Comparison of ENCODE assay signal across 27 cellular contexts in the genomic region with DNA sequence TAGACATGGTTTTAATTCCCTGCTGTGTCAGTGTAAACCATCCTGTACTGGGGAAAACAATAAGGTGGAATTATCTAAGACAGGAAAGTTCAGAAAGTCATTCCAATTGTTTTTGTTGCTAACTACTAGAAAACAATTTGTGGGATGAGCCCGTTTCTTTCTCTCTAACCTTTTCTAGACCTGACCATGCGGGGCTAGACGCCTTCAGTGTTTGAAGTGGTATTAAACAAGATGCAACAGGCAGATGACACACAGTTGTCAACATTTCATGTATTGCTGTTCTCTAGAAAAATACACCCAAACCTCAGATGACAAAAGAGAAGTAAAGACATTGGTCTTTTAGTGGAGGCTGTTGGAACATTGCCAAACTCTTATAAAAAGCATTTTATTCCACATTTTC.
A peak's percentile ranks its signal among the peaks of the same experiment; 100 is the strongest.
DNase-seq lines count a peak whose midpoint lies in the region; ATAC-seq, FAIRE-seq and TF ChIP-seq lines count a peak whose summit lies in the region.
"Had no signal": no experiment of that assay in that cellular context is flagged by ENCODE, and none has a peak within 500 bp of the region (broad histone marks: within the 10 kb centered on the region; RNA-seq: fewer than 3 reads in every experiment).

No MANE protein-coding gene starts in this region.

- H3K27me3 Mint-ChIP-seq in neural progenitor cell (ENCODE audit: insufficient read depth, low read depth), result peaks cover 2% of the 10 kb centered on the region

- DNase-seq in K562 (ENCODE audit: extremely low read depth in 1 of 4, low spot score in 3 of 4) (no peak), foreskin keratinocyte (peak; percentile 42 to 47), neural progenitor cell (ENCODE audit: low spot score) (peak; percentile 25), HTR-8/SVneo (ENCODE audit: insufficient read length, low spot score) (no peak), Right ventricle myocardium superior (no peak)
- DNase-seq: DMS53, GDM1, MG63, NCI-H1417, NCI-H1694 treated with DMSO at 0.1 percent for 48 hours, NCI-H2081 treated with DMSO at 0.1 percent for 48 hours, NCI-H510A, NCI-H748 treated with DMSO at 0.1 percent for 48 hours, PC-9, RPMI8226, SHP77 treated with DMSO at 0.1 percent for 48 hours had no signal

- peaks cover 16% of the 10 kb centered on the region for H3K4me1 Mint-ChIP-seq in neural progenitor cell
- H3K4me1 Mint-ChIP-seq: B cell, CD14-positive monocyte had no signal

- no peaks in the 10 kb centered on the region for H4K20me1 ChIP-seq in K562 (replicated peaks; ENCODE audit: control insufficient read depth, insufficient read depth, low read length)
- H4K20me1 ChIP-seq in neural progenitor cell (ENCODE audit: low read depth), result no peaks in the 10 kb centered on the region

- WGBS in K562 (ENCODE audit: insufficient coverage, low coverage, missing lambda C conversion rate), result 0% methylated on average over 3 of the region's 3 CpGs

- in situ Hi-C loops in K562 (cut with MboI), result no loop called here

- H3K9me3 ChIP-seq in HEK293 (ENCODE audit: control insufficient read depth, insufficient read depth, low read depth, low read length) (no peaks in the 10 kb centered on the region), K562 (replicated peaks; ENCODE audit: control insufficient read depth, insufficient read depth, low read depth, low read length) (no peaks in the 10 kb centered on the region), neural progenitor cell (ENCODE audit: low read depth) (no peaks in the 10 kb centered on the region)
- H3K9me3 ChIP-seq: A549, MG63 had no signal

- H3K4me1 ChIP-seq in HEK293 (ENCODE audit: control insufficient read depth, insufficient read depth, low read length) (peaks cover 3% of the 10 kb centered on the region; the same call in 1 of the 2 replicates), K562 (replicated peaks in 1 of 2; ENCODE audit: control insufficient read depth in 2 of 2, insufficient read depth in 2 of 2, low read length in 2 of 2) (no peaks in the 10 kb centered on the region), foreskin keratinocyte (peaks cover 7% of the 10 kb centered on the region), neural progenitor cell (peaks cover 18% of the 10 kb centered on the region)
- H3K4me1 ChIP-seq: A549 had no signal

- POLR2A ChIA-PET in HEK293 (lab: Yijun Ruan, JAX), result no interaction called here
- POLR2A ChIA-PET in K562 (lab: Yijun Ruan, JAX), result no interaction called here

- CTCF ChIA-PET in HEK293 (lab: Yijun Ruan, JAX) (no interaction called here), K562 (lab: Yijun Ruan, JAX; ENCODE audit: low intra/inter-chr PET ratio) (no interaction called here)

- no peak overlapping the region for H3K27ac Mint-ChIP-seq in neural progenitor cell
- H3K27ac Mint-ChIP-seq: B cell, CD14-positive monocyte had no signal

- no peak overlapping the region for H3K9ac ChIP-seq in K562 (ENCODE audit: insufficient read depth in 1 of 2, low read depth in 2 of 2, low read length in 2 of 2)
- no peak overlapping the region for H3K9ac ChIP-seq in neural progenitor cell

- H3K4me3 ChIP-seq in HEK293 (ENCODE audit: low read depth, low read length) (no peak overlapping the region), K562 (no peak overlapping the region), neural progenitor cell (no peak overlapping the region)
- H3K4me3 ChIP-seq: A549, MG63, PC-9, SK-N-MC had no signal

- H2AFZ ChIP-seq in K562 (ENCODE audit: low read depth, low read length), result no peak overlapping the region
- H2AFZ ChIP-seq in neural progenitor cell (replicated peaks), result no peak overlapping the region
- H2AFZ ChIP-seq: PC-9 had no signal

- no peaks in the 10 kb centered on the region for H3K9me3 Mint-ChIP-seq in neural progenitor cell

- intact Hi-C loops in K562 (cut with micrococcal nuclease) (loop anchor here (10.0 kb wide), 2 partner anchors 168 to 352 kb away; no protein-coding TSS in a partner anchor), Right ventricle myocardium superior (cut with DNase I) (no loop called here)

- FAIRE-seq in K562 (lab: Jason Lieb, UNC) (no peak), HTR-8/SVneo (lab: Jason Lieb, UNC) (no peak)
- FAIRE-seq: A549, D721Med, GM18507, GM19239, H54 had no signal

- no peaks in the 10 kb centered on the region for H3K9me1 ChIP-seq in K562 (ENCODE audit: control insufficient read depth, insufficient read depth, low read length)

- no peak for TF ChIP-seq POLR2A in K562 (conservative IDR thresholded peaks at IDR 0.05)

- H3K27ac ChIP-seq in HEK293 (ENCODE audit: extremely low read depth, low read depth, low read length), result no peak overlapping the region
- no peak overlapping the region for H3K27ac ChIP-seq in K562 (ENCODE audit: extremely low read depth, low read depth, low read length)
- H3K27ac ChIP-seq in foreskin keratinocyte, result no peak overlapping the region
- H3K27ac ChIP-seq in neural progenitor cell, result peak overlapping the region; percentile 27
- H3K27ac ChIP-seq: A549, PC-9, SK-N-MC had no signal

- TF ChIP-seq RAD21 in K562 (CRISPR knock-in tag; conservative IDR thresholded peaks at IDR 0.05 in 1 of 2, IDR thresholded peaks at IDR 0.05 in 1 of 2), result no peak

- no peak for ATAC-seq in K562
- ATAC-seq in foreskin keratinocyte, result no peak
- no peak for ATAC-seq in HG03460 (IDR thresholded peaks at IDR 0.05; ENCODE audit: unreplicated experiment)
- ATAC-seq in Right ventricle myocardium superior (ENCODE audit: poor library complexity), result no peak
- ATAC-seq in GM21381 (IDR thresholded peaks at IDR 0.05; ENCODE audit: unreplicated experiment), result no peak
- ATAC-seq: A549 had no signal

- no peak overlapping the region for H3K4me2 ChIP-seq in K562 (ENCODE audit: insufficient read depth, low read length)
- H3K4me2 ChIP-seq in neural progenitor cell, result peak overlapping the region; percentile 46
- H3K4me2 ChIP-seq: A549, PC-9 had no signal

- peaks cover 0 to 4% of the 10 kb centered on the region in 2 experiments; a peak in 1 of 5 replicates for H3K27me3 ChIP-seq in K562 (ENCODE audit: control insufficient read depth in 2 of 2, insufficient read depth in 2 of 2, low read length in 2 of 2)
- no peaks in the 10 kb centered on the region for H3K27me3 ChIP-seq in foreskin keratinocyte
- H3K27me3 ChIP-seq in neural progenitor cell, result no peaks in the 10 kb centered on the region
- H3K27me3 ChIP-seq: MG63 had no signal

- H3K36me3 Mint-ChIP-seq in neural progenitor cell, result no peaks in the 10 kb centered on the region
- H3K36me3 Mint-ChIP-seq: CD14-positive monocyte had no signal

- H3F3A ChIP-seq in neural progenitor cell (ENCODE audit: low read depth), result peaks cover 8% of the 10 kb centered on the region

- BruUV-seq in K562 (replicated peaks; lab: Mats Ljungman, UMichigan), result no TSS peak

- H3K79me2 ChIP-seq in K562 (ENCODE audit: control insufficient read depth, insufficient read depth, low read length) (no peaks in the 10 kb centered on the region), neural progenitor cell (ENCODE audit: low read depth) (peaks cover 26% of the 10 kb centered on the region)

- TF ChIP-seq CTCF in HEK293 (tag by site-specific recombination; IDR thresholded peaks at IDR 0.05) (no peak), K562 (IDR thresholded peaks at IDR 0.05 in 2 of 3, conservative IDR thresholded peaks at IDR 0.05 in 1 of 3; ENCODE audit: insufficient read depth in 2 of 3, low read depth in 1 of 3, low read length in 3 of 3) (no peak), foreskin keratinocyte (conservative IDR thresholded peaks at IDR 0.05) (no peak), neural progenitor cell (IDR thresholded peaks at IDR 0.05) (no peak)

- H3K36me3 ChIP-seq in HEK293 (ENCODE audit: control insufficient read depth in 2 of 2, insufficient read depth in 1 of 2, low read length in 2 of 2) (no peaks in the 10 kb centered on the region), K562 (ENCODE audit: control insufficient read depth, insufficient read depth, low read length) (no peaks in the 10 kb centered on the region), neural progenitor cell (no peaks in the 10 kb centered on the region)
- H3K36me3 ChIP-seq: MG63 had no signal

- TF ChIP-seq EP300 in K562 (IDR thresholded peaks at IDR 0.05; ENCODE audit: low read length), result no peak

- no peak overlapping the region for H3K4me3 Mint-ChIP-seq in neural progenitor cell
- H3K4me3 Mint-ChIP-seq: B cell, CD14-positive monocyte had no signal

TF ChIP-seq in HEK293, 187 proteins besides CTCF, POLR2A, EP300 and RAD21 (continues in another document):
- no peak for TF ChIP-seq YY1 (tag by site-specific recombination; IDR thresholded peaks at IDR 0.05)
- TF ChIP-seq, protein P1, sequence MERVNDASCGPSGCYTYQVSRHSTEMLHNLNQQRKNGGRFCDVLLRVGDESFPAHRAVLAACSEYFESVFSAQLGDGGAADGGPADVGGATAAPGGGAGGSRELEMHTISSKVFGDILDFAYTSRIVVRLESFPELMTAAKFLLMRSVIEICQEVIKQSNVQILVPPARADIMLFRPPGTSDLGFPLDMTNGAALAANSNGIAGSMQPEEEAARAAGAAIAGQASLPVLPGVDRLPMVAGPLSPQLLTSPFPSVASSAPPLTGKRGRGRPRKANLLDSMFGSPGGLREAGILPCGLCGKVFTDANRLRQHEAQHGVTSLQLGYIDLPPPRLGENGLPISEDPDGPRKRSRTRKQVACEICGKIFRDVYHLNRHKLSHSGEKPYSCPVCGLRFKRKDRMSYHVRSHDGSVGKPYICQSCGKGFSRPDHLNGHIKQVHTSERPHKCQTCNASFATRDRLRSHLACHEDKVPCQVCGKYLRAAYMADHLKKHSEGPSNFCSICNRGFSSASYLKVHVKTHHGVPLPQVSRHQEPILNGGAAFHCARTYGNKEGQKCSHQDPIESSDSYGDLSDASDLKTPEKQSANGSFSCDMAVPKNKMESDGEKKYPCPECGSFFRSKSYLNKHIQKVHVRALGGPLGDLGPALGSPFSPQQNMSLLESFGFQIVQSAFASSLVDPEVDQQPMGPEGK (tag by site-specific recombination; IDR thresholded peaks at IDR 0.05), result no peak
- TF ChIP-seq ZNF776 (tag by site-specific recombination; IDR thresholded peaks at IDR 0.05; ENCODE audit: borderline replicate concordance), result no peak

Comparison
In these comparisons a context has a peak if more than half of its experiments do, and no peak if none do; other contexts are left out.
1. DNase-seq: peak in foreskin keratinocyte (2 of 2) and neural progenitor cell (single experiment); none in K562 (0 of 4), HTR-8/SVneo (single experiment) and Right ventricle myocardium superior (single experiment).